ENCODE assay signal across 13 cellular contexts in genomic region chr16:66484453-66485213, GRCh38. TPM values are rescaled to one million over a fixed set of nuclear protein-coding genes. Genes with fewer than 3 reads are reported as not detected.
DNase-seq lines count a peak whose midpoint lies in the region; ATAC-seq and TF ChIP-seq lines count a peak whose summit lies in the region.
"Had no signal": no experiment of that assay in that cellular context is flagged by ENCODE, and none has a peak within 500 bp of the region (broad histone marks: within the 10 kb centered on the region; RNA-seq: fewer than 3 reads in every experiment).

No MANE protein-coding gene starts in this region.

- TF ChIP-seq RAD21 in HCT116 (IDR thresholded peaks at IDR 0.05; ENCODE audit: low read depth): peak; percentile 22; the same call in 1 of the 2 replicates

- H3K27me3 Mint-ChIP-seq in activated CD8-positive, alpha-beta memory T cell treated with anti-CD3 and anti-CD28 coated beads, Interleukin-2, amount 10 ng/mL, durations not matched to agents 7 days and 5 days: no peaks in the 10 kb centered on the region

- H3K79me2 ChIP-seq in HCT116 (ENCODE audit: insufficient read depth, low read length): no peaks in the 10 kb centered on the region

- TF ChIP-seq CTCF in HCT116 (IDR thresholded peaks at IDR 0.05 in 2 of 3, conservative IDR thresholded peaks at IDR 0.05 in 1 of 3; ENCODE audit: borderline replicate concordance in 1 of 3, insufficient read depth in 1 of 3, low read depth in 2 of 3, low read length in 2 of 3): no peak

- intact Hi-C loops in HCT116 (cut with micrococcal nuclease) (loop anchor here (5.0 kb wide), 2 partner anchors 127 to 142 kb away; no protein-coding TSS in a partner anchor), posterior vena cava (cut with DNase I) (loop anchor here in 1 of 2 donors (5.0 kb wide), 1 partner anchor 77 kb away; no protein-coding TSS in a partner anchor)

- no peak overlapping the region for H3K4me3 Mint-ChIP-seq in activated CD8-positive, alpha-beta memory T cell treated with anti-CD3 and anti-CD28 coated beads, Interleukin-2, amount 10 ng/mL, durations not matched to agents 7 days and 5 days

- no peak overlapping the region for H3K4me2 ChIP-seq in HCT116 (ENCODE audit: low read length)

- POLR2A ChIA-PET in HCT116 (lab: Charles Lee): no interaction called here

- no peak overlapping the region for H3K27ac ChIP-seq in HCT116 (ENCODE audit: low read depth, low read length)
- H3K27ac ChIP-seq: body of pancreas, GM23248, ovary, uterus had no signal

- peaks cover 23% of the 10 kb centered on the region for H3K4me1 Mint-ChIP-seq in activated CD8-positive, alpha-beta memory T cell treated with anti-CD3 and anti-CD28 coated beads, Interleukin-2, amount 10 ng/mL, durations not matched to agents 7 days and 5 days

- H3K27ac Mint-ChIP-seq in activated CD8-positive, alpha-beta memory T cell treated with anti-CD3 and anti-CD28 coated beads, Interleukin-2, amount 10 ng/mL, durations not matched to agents 7 days and 5 days: no peak overlapping the region

- no peaks in the 10 kb centered on the region for H3K27me3 ChIP-seq in HCT116 (ENCODE audit: insufficient read depth, low read length)
- H3K27me3 ChIP-seq: body of pancreas, ovary, uterus had no signal

- BruUV-seq in HCT116 (replicated peaks; lab: Mats Ljungman, UMichigan): no TSS peak

- no peaks in the 10 kb centered on the region for H3K9me3 Mint-ChIP-seq in activated CD8-positive, alpha-beta memory T cell treated with anti-CD3 and anti-CD28 coated beads, Interleukin-2, amount 10 ng/mL, durations not matched to agents 7 days and 5 days (ENCODE audit: low read depth)

- H3K36me3 ChIP-seq in HCT116 (ENCODE audit: control insufficient read depth in 1 of 2, insufficient read depth in 2 of 2, low read length in 2 of 2): no peaks in the 10 kb centered on the region
- H3K36me3 ChIP-seq: ovary, uterus had no signal

- RAD21 ChIA-PET in HCT116 (lab: Charles Lee; ENCODE audit: low non-redundant PET in 1 of 2, low total read pairs in 2 of 2, uncharacterized antibody in 2 of 2, unreplicated experiment in 2 of 2): no interaction called here

- H3K9ac ChIP-seq in HCT116 (ENCODE audit: low read length): no peak overlapping the region
- H3K9ac ChIP-seq: GM23248 had no signal

- ATAC-seq in activated CD8-positive, alpha-beta memory T cell treated with anti-CD3 and anti-CD28 coated beads, Interleukin-2, amount 10 ng/mL, durations not matched to agents 7 days and 5 days: no peak
- no peak for ATAC-seq in HCT116
- ATAC-seq in HG03520 (IDR thresholded peaks at IDR 0.05; ENCODE audit: unreplicated experiment): no peak

- no peak overlapping the region for H3K4me3 ChIP-seq in HCT116 (replicated peaks in 1 of 2; ENCODE audit: low read depth in 1 of 2, low read length in 2 of 2)
- H3K4me3 ChIP-seq: body of pancreas, GM23248, ovary, uterus had no signal

- CTCF ChIA-PET in activated CD8-positive, alpha-beta memory T cell treated with anti-CD3 and anti-CD28 coated beads, Interleukin-2, amount 10 ng/mL, durations not matched to agents 7 days and 5 days (lab: Charles Lee): interaction anchor here (0.6 to 13.9 kb wide), 8 partner anchors 8 to 105 kb away, joined by 3 to 209 read pairs (median 6); no protein-coding TSS in a partner anchor
- CTCF ChIA-PET in HCT116 (lab: Charles Lee): interaction anchor here (1.0 kb wide), 1 partner anchor 78 kb away, joined by 5 read pairs; no protein-coding TSS in a partner anchor

- no peaks in the 10 kb centered on the region for H3K9me2 ChIP-seq in HCT116 (ENCODE audit: insufficient read depth)

- no peak for TF ChIP-seq POLR2A in HCT116 (IDR thresholded peaks at IDR 0.05; ENCODE audit: borderline replicate concordance, extremely low read depth, insufficient read depth, insufficient read length)

- H3K9me3 ChIP-seq in HCT116 (ENCODE audit: control insufficient read depth in 1 of 2, insufficient read depth in 1 of 2, low read depth in 1 of 2, low read length in 2 of 2): no peaks in the 10 kb centered on the region
- H3K9me3 ChIP-seq: body of pancreas, ovary, uterus had no signal

- DNase-seq in activated CD8-positive, alpha-beta memory T cell treated with anti-CD3 and anti-CD28 coated beads, Interleukin-2, amount 10 ng/mL, durations not matched to agents 7 days and 5 days: peak; percentile 43
- DNase-seq in activated CD8-positive, alpha-beta memory T cell treated with anti-CD3 and anti-CD28 coated beads, Interleukin-2, amount 50 U/mL, for 48 hours: no peak
- DNase-seq in HCT116 (ENCODE audit: low read depth, low spot score) (no peak), UCSD-AML1 (lab: John Stamatoyannopoulos, UW; ENCODE audit: unreplicated experiment) (peak; percentile 31), posterior vena cava (ENCODE audit: low spot score) (peak; percentile 70), iPS-NIHi11 (ENCODE audit: low spot score) (no peak), NCI-H2171 (lab: John Stamatoyannopoulos, UW) (no peak)
- DNase-seq: cortex of kidney had no signal

- H3K36me3 Mint-ChIP-seq in activated CD8-positive, alpha-beta memory T cell treated with anti-CD3 and anti-CD28 coated beads, Interleukin-2, amount 10 ng/mL, durations not matched to agents 7 days and 5 days: no peaks in the 10 kb centered on the region

- H3K4me1 ChIP-seq in HCT116 (ENCODE audit: control insufficient read depth in 1 of 2, insufficient read depth in 2 of 2, low read length in 2 of 2): peaks cover 0 to 9% of the 10 kb centered on the region in 2 experiments; a peak in 2 of 4 replicates

- H2AFZ ChIP-seq in HCT116 (ENCODE audit: low read depth, low read length, poor library complexity, severe bottlenecking): no peak overlapping the region
- H2AFZ ChIP-seq: GM23248 had no signal

- no peaks in the 10 kb centered on the region for H4K20me1 ChIP-seq in HCT116 (ENCODE audit: insufficient read depth)

TF ChIP-seq in HCT116, 20 proteins besides CTCF, POLR2A, EP300 and RAD21:
- TF ChIP-seq, protein P1, sequence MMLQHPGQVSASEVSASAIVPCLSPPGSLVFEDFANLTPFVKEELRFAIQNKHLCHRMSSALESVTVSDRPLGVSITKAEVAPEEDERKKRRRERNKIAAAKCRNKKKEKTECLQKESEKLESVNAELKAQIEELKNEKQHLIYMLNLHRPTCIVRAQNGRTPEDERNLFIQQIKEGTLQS (IDR thresholded peaks at IDR 0.05): no peak
- TF ChIP-seq CEBPB (IDR thresholded peaks at IDR 0.05; ENCODE audit: low read depth): no peak
- TF ChIP-seq MAX (IDR thresholded peaks at IDR 0.05): no peak
- no peak for TF ChIP-seq EZH2 (IDR thresholded peaks at IDR 0.05)
- no peak for TF ChIP-seq SP1 (IDR thresholded peaks at IDR 0.05; ENCODE audit: low read depth)
- TF ChIP-seq ELF1 (IDR thresholded peaks at IDR 0.05; ENCODE audit: borderline replicate concordance, low read depth): no peak
- TF ChIP-seq YY1 (IDR thresholded peaks at IDR 0.05; ENCODE audit: extremely low read depth, insufficient replicate concordance, low read depth, low read length): no peak
- TF ChIP-seq POLR2AphosphoS5 (IDR thresholded peaks at IDR 0.05; ENCODE audit: low read depth, low read length): no peak
- TF ChIP-seq JUND (IDR thresholded peaks at IDR 0.05): no peak
TF ChIP-seq in HCT116: peak in this region for 0.

RNA-seq across cellular contexts. Expression of gene BEAN1, which starts 57.5 kb away (rescaled TPM):
- not detected for total RNA-seq in activated CD8-positive, alpha-beta memory T cell treated with anti-CD3 and anti-CD28 coated beads, Interleukin-2, amount 10 ng/mL, durations not matched to agents 7 days and 5 days
- total RNA-seq in HCT116 (2021; ENCODE audit: unreplicated experiment): 0.61 TPM
- 1.2 and 1.8 TPM in 2 replicates for polyA plus RNA-seq in HCT116 (2012)
- total RNA-seq in posterior vena cava: under 1 TPM; 0.42 to 0.48 TPM
- total RNA-seq: body of pancreas had no signal

Comparison
In these comparisons a context has a peak if more than half of its experiments do, and no peak if none do; other contexts are left out.
1. DNase-seq: peak in activated CD8-positive, alpha-beta memory T cell treated with anti-CD3 and anti-CD28 coated beads, Interleukin-2, amount 10 ng/mL, durations not matched to agents 7 days and 5 days (single experiment), UCSD-AML1 (single experiment) and posterior vena cava (single experiment); none in activated CD8-positive, alpha-beta memory T cell treated with anti-CD3 and anti-CD28 coated beads, Interleukin-2, amount 50 U/mL, for 48 hours (single experiment), HCT116 (single experiment), iPS-NIHi11 (single experiment) and NCI-H2171 (single experiment).